In the genomic region with DNA sequence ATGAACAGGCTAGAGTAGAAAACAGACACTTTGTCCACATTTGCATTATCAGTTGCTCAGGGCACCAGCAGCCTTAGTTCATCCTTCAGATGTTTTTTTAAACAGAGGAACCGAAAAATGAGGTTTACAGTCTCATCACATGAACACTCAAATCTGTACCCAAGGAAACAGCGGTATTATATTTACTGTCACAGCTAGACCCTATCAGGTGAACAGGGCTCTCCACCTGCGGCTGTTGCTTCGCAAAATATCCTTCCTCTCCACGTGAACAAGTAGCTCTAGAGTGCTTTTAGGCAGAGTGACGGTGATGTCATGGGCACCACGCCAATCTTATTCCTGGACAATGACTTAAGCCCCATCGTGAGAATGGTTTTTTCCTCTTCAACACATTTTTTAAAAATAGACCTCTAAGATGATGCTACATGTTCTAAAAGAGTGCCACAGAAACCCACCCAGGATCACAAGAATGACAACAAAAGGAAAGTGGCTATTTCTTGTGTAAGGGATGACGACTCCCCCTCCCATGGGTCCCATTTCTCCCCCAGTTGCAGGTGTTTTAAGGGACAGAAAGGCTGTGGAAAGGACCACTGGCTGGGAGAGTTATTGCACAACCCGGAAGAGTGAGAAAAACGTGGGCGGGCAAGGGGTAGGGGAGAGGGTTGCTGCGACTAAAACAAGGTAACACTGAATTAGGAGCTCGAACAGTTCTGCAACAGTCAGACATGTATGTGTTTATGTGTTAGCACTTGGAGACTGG, we compare ENCODE assay signal across 1 cellular context.
TF ChIP-seq lines count a peak whose summit lies in the region.

No MANE protein-coding gene starts in this region.

TF ChIP-seq in GM12878, 131 proteins besides CTCF, POLR2A, EP300 and RAD21 (continued from another document):
- TF ChIP-seq, protein P1, sequence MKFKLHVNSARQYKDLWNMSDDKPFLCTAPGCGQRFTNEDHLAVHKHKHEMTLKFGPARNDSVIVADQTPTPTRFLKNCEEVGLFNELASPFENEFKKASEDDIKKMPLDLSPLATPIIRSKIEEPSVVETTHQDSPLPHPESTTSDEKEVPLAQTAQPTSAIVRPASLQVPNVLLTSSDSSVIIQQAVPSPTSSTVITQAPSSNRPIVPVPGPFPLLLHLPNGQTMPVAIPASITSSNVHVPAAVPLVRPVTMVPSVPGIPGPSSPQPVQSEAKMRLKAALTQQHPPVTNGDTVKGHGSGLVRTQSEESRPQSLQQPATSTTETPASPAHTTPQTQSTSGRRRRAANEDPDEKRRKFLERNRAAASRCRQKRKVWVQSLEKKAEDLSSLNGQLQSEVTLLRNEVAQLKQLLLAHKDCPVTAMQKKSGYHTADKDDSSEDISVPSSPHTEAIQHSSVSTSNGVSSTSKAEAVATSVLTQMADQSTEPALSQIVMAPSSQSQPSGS (IDR thresholded peaks at IDR 0.05; ENCODE audit: low read length) = peak; percentile 100
- TF ChIP-seq ZNF384 (IDR thresholded peaks at IDR 0.05; ENCODE audit: borderline replicate concordance, low read depth, low read length) (peak; percentile 75), PAX5 (IDR thresholded peaks at IDR 0.05; ENCODE audit: borderline replicate concordance, low read depth, low read length) (peak; percentile 75), BCL11A (IDR thresholded peaks at IDR 0.05; ENCODE audit: low read depth, low read length) (peak; percentile 80), MEF2A (IDR thresholded peaks at IDR 0.05; ENCODE audit: insufficient read depth, low read depth, low read length) (peak; percentile 97), POU2F2 (IDR thresholded peaks at IDR 0.05; ENCODE audit: borderline replicate concordance, low read depth, low read length) (peak; percentile 94), ZNF687 (IDR thresholded peaks at IDR 0.05) (peak; percentile 81)
